1 cellular context compared by ENCODE assay signal in genomic region chr17:57413848-57414651, GRCh38.
A peak's percentile ranks its signal among the peaks of the same experiment; 100 is the strongest.
TF ChIP-seq lines count a peak whose summit lies in the region.

No MANE protein-coding gene starts in this region.

TF ChIP-seq in HepG2, 621 proteins besides CTCF, POLR2A, EP300 and RAD21 (continued from another document and continues in another):
- TF ChIP-seq SKIL (CRISPR knock-in tag; IDR thresholded peaks at IDR 0.05; ENCODE audit: borderline replicate concordance): peak; percentile 94
- TF ChIP-seq ZNF234 (CRISPR knock-in tag; conservative IDR thresholded peaks at IDR 0.05): no peak
- TF ChIP-seq ELK4 (CRISPR knock-in tag; IDR thresholded peaks at IDR 0.05; ENCODE audit: borderline replicate concordance): no peak
- no peak for TF ChIP-seq SRSF1 (optimal IDR thresholded peaks at IDR 0.05; ENCODE audit: low read depth, low read length)
- no peak for TF ChIP-seq ATM (IDR thresholded peaks at IDR 0.05; ENCODE audit: borderline replicate concordance)
- peak; percentile 90 for TF ChIP-seq JUN (CRISPR knock-in tag; IDR thresholded peaks at IDR 0.05)
- peak; percentile 90; the same call in 1 of the 2 replicates for TF ChIP-seq HNF4G (IDR thresholded peaks at IDR 0.05; ENCODE audit: borderline replicate concordance, low read depth, low read length)
- peak; percentile 88; the same call in 1 of the 2 replicates for TF ChIP-seq HNF4G (CRISPR knock-in tag; IDR thresholded peaks at IDR 0.05; ENCODE audit: borderline replicate concordance, low read depth)
- TF ChIP-seq RFXAP (CRISPR knock-in tag; IDR thresholded peaks at IDR 0.05; ENCODE audit: borderline replicate concordance): peak; percentile 90; the same call in 1 of the 2 replicates
- no peak for TF ChIP-seq U2AF1 (optimal IDR thresholded peaks at IDR 0.05; ENCODE audit: low read depth, low read length)
- peak; percentile 91 for TF ChIP-seq ZNF292 (CRISPR knock-in tag; IDR thresholded peaks at IDR 0.05; ENCODE audit: borderline replicate concordance, low read depth)
- TF ChIP-seq IRF2 (CRISPR knock-in tag; IDR thresholded peaks at IDR 0.05): peak; percentile 90
- TF ChIP-seq ZNF614 (CRISPR knock-in tag; IDR thresholded peaks at IDR 0.05; ENCODE audit: borderline replicate concordance): peak; percentile 100
- no peak for TF ChIP-seq ZNF773 (CRISPR knock-in tag; IDR thresholded peaks at IDR 0.05; ENCODE audit: borderline replicate concordance)
- TF ChIP-seq CBX1 (IDR thresholded peaks at IDR 0.05; ENCODE audit: low read depth): peak; percentile 80
- TF ChIP-seq ZFP91 (CRISPR knock-in tag; IDR thresholded peaks at IDR 0.05; ENCODE audit: borderline replicate concordance): peak; percentile 29; the same call in 1 of the 2 replicates
- no peak for TF ChIP-seq ETS1 (CRISPR knock-in tag; IDR thresholded peaks at IDR 0.05)
- peak; percentile 8 for TF ChIP-seq IKZF4 (CRISPR knock-in tag; IDR thresholded peaks at IDR 0.05; ENCODE audit: borderline replicate concordance, low read depth, not compliant biosample characterization)
- TF ChIP-seq GATA4 (IDR thresholded peaks at IDR 0.05; ENCODE audit: borderline replicate concordance, low read depth): peak; percentile 81; the same call in 1 of the 2 replicates
- TF ChIP-seq CERS6 (CRISPR knock-in tag; IDR thresholded peaks at IDR 0.05): no peak
- peak; percentile 79; the same call in 1 of the 2 replicates for TF ChIP-seq ATF2 (CRISPR knock-in tag; IDR thresholded peaks at IDR 0.05)
- TF ChIP-seq BATF2 (CRISPR knock-in tag; IDR thresholded peaks at IDR 0.05): no peak
- TF ChIP-seq PHF21A (CRISPR knock-in tag; IDR thresholded peaks at IDR 0.05): peak; percentile 97
- no peak for TF ChIP-seq ZFP82 (CRISPR knock-in tag; IDR thresholded peaks at IDR 0.05; ENCODE audit: borderline replicate concordance)
- TF ChIP-seq ZFAT (CRISPR knock-in tag; conservative IDR thresholded peaks at IDR 0.05): no peak
- no peak for TF ChIP-seq ZNF563 (CRISPR knock-in tag; IDR thresholded peaks at IDR 0.05)
- TF ChIP-seq SIX4 (CRISPR knock-in tag; IDR thresholded peaks at IDR 0.05): peak; percentile 94
- no peak for TF ChIP-seq ZNF674 (CRISPR knock-in tag; IDR thresholded peaks at IDR 0.05; ENCODE audit: low read depth)
- TF ChIP-seq ZNF678 (CRISPR knock-in tag; IDR thresholded peaks at IDR 0.05): no peak
- TF ChIP-seq CENPX (CRISPR knock-in tag; IDR thresholded peaks at IDR 0.05): no peak
- no peak for TF ChIP-seq NR0B2 (CRISPR knock-in tag; IDR thresholded peaks at IDR 0.05)
- peak; percentile 78; the same call in 1 of the 2 replicates for TF ChIP-seq ZNF878 (CRISPR knock-in tag; IDR thresholded peaks at IDR 0.05)
- no peak for TF ChIP-seq FOXM1 (CRISPR knock-in tag; IDR thresholded peaks at IDR 0.05)
- no peak for TF ChIP-seq ZBTB8A (CRISPR knock-in tag; IDR thresholded peaks at IDR 0.05; ENCODE audit: borderline replicate concordance, low read depth)
- peak; percentile 94 for TF ChIP-seq ZBTB20 (CRISPR knock-in tag; IDR thresholded peaks at IDR 0.05; ENCODE audit: borderline replicate concordance, low read depth)
- no peak for TF ChIP-seq ZNF737 (CRISPR knock-in tag; IDR thresholded peaks at IDR 0.05; ENCODE audit: borderline replicate concordance)
- TF ChIP-seq ARNTL (CRISPR knock-in tag; IDR thresholded peaks at IDR 0.05): peak; percentile 80
- TF ChIP-seq ZNF30 (CRISPR knock-in tag; IDR thresholded peaks at IDR 0.05): no peak
- TF ChIP-seq ZNF343 (CRISPR knock-in tag; IDR thresholded peaks at IDR 0.05): no peak
- no peak; the same call in 1 of the 2 replicates for TF ChIP-seq ZIK1 (CRISPR knock-in tag; IDR thresholded peaks at IDR 0.05; ENCODE audit: borderline replicate concordance, low read depth)
- no peak for TF ChIP-seq SNAPC5 (CRISPR knock-in tag; IDR thresholded peaks at IDR 0.05; ENCODE audit: borderline replicate concordance)
- TF ChIP-seq SP5 (CRISPR knock-in tag; IDR thresholded peaks at IDR 0.05; ENCODE audit: borderline replicate concordance, low read depth): peak; percentile 86
- no peak; the same call in 1 of the 2 replicates for TF ChIP-seq JUNB (CRISPR knock-in tag; IDR thresholded peaks at IDR 0.05; ENCODE audit: borderline replicate concordance)
- TF ChIP-seq AKAP8 (CRISPR knock-in tag; IDR thresholded peaks at IDR 0.05): peak; percentile 86; the same call in 1 of the 2 replicates
- TF ChIP-seq RARG (CRISPR knock-in tag; IDR thresholded peaks at IDR 0.05; ENCODE audit: low read depth): no peak
- no peak for TF ChIP-seq GLMP (CRISPR knock-in tag; IDR thresholded peaks at IDR 0.05; ENCODE audit: borderline replicate concordance)
- no peak for TF ChIP-seq U2AF2 (IDR thresholded peaks at IDR 0.05; ENCODE audit: low read depth, low read length)
- TF ChIP-seq MYPOP (CRISPR knock-in tag; IDR thresholded peaks at IDR 0.05): no peak
- TF ChIP-seq NAIF1 (CRISPR knock-in tag; IDR thresholded peaks at IDR 0.05; ENCODE audit: borderline replicate concordance): peak; percentile 57; the same call in 1 of the 2 replicates
- TF ChIP-seq ZNF260 (CRISPR knock-in tag; IDR thresholded peaks at IDR 0.05; ENCODE audit: borderline replicate concordance, low read depth): no peak
- TF ChIP-seq HBP1 (CRISPR knock-in tag; IDR thresholded peaks at IDR 0.05; ENCODE audit: low read depth): peak; percentile 94
- no peak for TF ChIP-seq ZNF24 (IDR thresholded peaks at IDR 0.05)
